8 cellular contexts compared by ENCODE assay signal in the genomic region with DNA sequence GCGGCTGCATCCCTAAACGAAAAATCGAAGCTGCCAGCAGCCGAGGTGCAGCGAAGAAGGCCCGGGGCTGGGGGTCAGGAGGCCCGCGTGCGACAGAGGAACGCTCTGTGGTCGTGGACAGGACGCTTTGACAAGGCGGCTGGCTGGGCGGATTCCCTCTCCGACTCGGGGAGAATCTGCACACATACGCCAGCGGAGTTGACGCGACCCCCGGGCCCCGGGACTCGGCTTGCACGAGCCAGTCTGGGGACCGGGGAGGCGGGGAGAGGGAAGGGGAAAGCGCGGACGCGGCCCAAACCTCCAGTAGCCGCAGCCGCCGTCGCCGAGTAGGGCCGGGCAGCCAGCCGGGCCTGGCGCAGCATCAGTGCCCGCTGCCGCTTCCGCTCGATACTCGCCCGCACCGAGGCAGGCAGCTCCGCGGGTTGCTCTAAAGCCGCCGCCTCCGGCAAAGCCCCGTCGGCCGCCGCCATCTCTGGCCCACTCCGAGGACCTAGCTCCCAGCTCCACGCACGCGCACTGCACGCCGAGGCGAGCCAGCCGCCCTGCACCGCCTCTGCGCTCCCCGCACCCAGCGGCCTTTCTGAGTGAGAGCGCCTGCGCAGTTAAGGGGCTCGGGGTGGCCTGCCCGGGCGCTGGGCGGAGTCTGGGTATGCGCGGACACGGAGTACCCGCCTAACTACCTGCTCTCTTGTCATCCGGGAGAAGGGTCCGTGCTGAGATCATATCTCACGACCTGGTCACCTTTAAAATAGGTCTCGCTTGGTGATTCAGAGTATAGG. TPM values are rescaled to one million over a fixed set of nuclear protein-coding genes. Genes with fewer than 3 reads are reported as not detected.
DNase-seq lines count a peak whose midpoint lies in the region; ATAC-seq and TF ChIP-seq lines count a peak whose summit lies in the region.

TSS of gene XPA (minus strand) at position 518 of the 779 bp plus-strand sequence. CDS start at position 470, 48 bp downstream.

- peak; percentile 92 to 93 for ATAC-seq in naive thymus-derived CD8-positive, alpha-beta T cell
- ATAC-seq in stimulated activated naive B cell treated with anti-CD40 and anti-IgM and Interleukin-4, amounts not matched to agents 10 μg/mL and 1 μg/mL and 100 μg/mL, for 72 hours (replicated peaks) = peak; percentile 95

- H3K9me2 ChIP-seq in GM23248 (ENCODE audit: insufficient read depth) = no peaks in the 10 kb centered on the region

- H3K36me3 Mint-ChIP-seq in naive thymus-derived CD8-positive, alpha-beta T cell = peaks cover 0 to 22% (median 0%) of the 10 kb centered on the region in 3 donors
- peaks cover 4 to 13% of the 10 kb centered on the region in 2 donors for H3K36me3 Mint-ChIP-seq in stimulated activated naive B cell treated with anti-CD40 and anti-IgM and Interleukin-4, amounts not matched to agents 10 μg/mL and 1 μg/mL and 100 μg/mL, for 72 hours

- peak within 1 kb of the TSS; percentile 94 for H3K4me2 ChIP-seq in GM23248 (ENCODE audit: unreplicated experiment)
- H3K4me2 ChIP-seq in fibroblast of lung (ENCODE audit: extremely low read depth, insufficient read depth, low read length) = peak within 1 kb of the TSS; percentile 89

- H3K36me3 ChIP-seq in GM23248 (ENCODE audit: low read depth) = peaks cover 3% of the 10 kb centered on the region; the same call in 1 of the 2 replicates
- no peaks in the 10 kb centered on the region for H3K36me3 ChIP-seq in fibroblast of lung (ENCODE audit: control insufficient read depth, insufficient read depth, low read length)

- H3K79me2 ChIP-seq in GM23248 (ENCODE audit: insufficient read depth) = peaks cover 40% of the 10 kb centered on the region
- H3K79me2 ChIP-seq in fibroblast of lung (ENCODE audit: control insufficient read depth, insufficient read depth, low read length) = peaks cover 25% of the 10 kb centered on the region

- peak within 1 kb of the TSS; percentile 57 for H3K27ac ChIP-seq in GM23248
- H3K27ac ChIP-seq in fibroblast of lung (ENCODE audit: insufficient read depth, low read length) = peak within 1 kb of the TSS; percentile 81

- H3K27me3 Mint-ChIP-seq in naive thymus-derived CD8-positive, alpha-beta T cell = peaks cover 0 to 13% (median 3%) of the 10 kb centered on the region in 5 donors
- H3K27me3 Mint-ChIP-seq in stimulated activated naive B cell treated with anti-CD40 and anti-IgM and Interleukin-4, amounts not matched to agents 10 μg/mL and 1 μg/mL and 100 μg/mL, for 72 hours = peaks cover 10 to 11% of the 10 kb centered on the region in 2 donors

- in situ Hi-C loops in GM23248 (cut with MboI) = no loop called here

- H3K9me3 Mint-ChIP-seq in naive thymus-derived CD8-positive, alpha-beta T cell = no peaks in the 10 kb centered on the region
- H3K9me3 Mint-ChIP-seq in stimulated activated naive B cell treated with anti-CD40 and anti-IgM and Interleukin-4, amounts not matched to agents 10 μg/mL and 1 μg/mL and 100 μg/mL, for 72 hours = no peaks in the 10 kb centered on the region

- H3K9me3 ChIP-seq in GM23248 (ENCODE audit: low read depth) (no peaks in the 10 kb centered on the region), fibroblast of lung (ENCODE audit: control insufficient read depth, insufficient read depth, low read depth, low read length) (no peaks in the 10 kb centered on the region)

- POLR2A ChIA-PET in naive thymus-derived CD8-positive, alpha-beta T cell (lab: Charles Lee) = interaction anchor here (0.5 to 3.6 kb wide), 16 partner anchors 9 to 559 kb away, joined by 3 to 32 read pairs (median 4); partner anchors contain the start of genes NCBP1, TBC1D2, TRMO and TSTD2

- H4K20me1 ChIP-seq in GM23248 (ENCODE audit: insufficient read depth) (no peaks in the 10 kb centered on the region), fibroblast of lung (ENCODE audit: control insufficient read depth, extremely low read depth, insufficient read depth, low read length) (no peaks in the 10 kb centered on the region)

- peak within 1 kb of the TSS; percentile 89 to 95 (median 92) for H3K4me3 Mint-ChIP-seq in naive thymus-derived CD8-positive, alpha-beta T cell
- H3K4me3 Mint-ChIP-seq in stimulated activated naive B cell treated with anti-CD40 and anti-IgM and Interleukin-4, amounts not matched to agents 10 μg/mL and 1 μg/mL and 100 μg/mL, for 72 hours = peak within 1 kb of the TSS; percentile 91 to 95

- 2 to 3% methylated on average over 56 to 75 of the region's 80 CpGs for WGBS in GM23248 (ENCODE audit: low coverage in 1 of 2, low lambda C conversion rate in 2 of 2, missing lambda C conversion rate in 2 of 2), 2 experiments

- no peaks in the 10 kb centered on the region; the same call in 1 of the 2 replicates for H3F3A ChIP-seq in GM23248 (ENCODE audit: insufficient read depth)

- peak within 1 kb of the TSS; percentile 83 for H3K9ac ChIP-seq in GM23248
- peak within 1 kb of the TSS; percentile 92 for H3K9ac ChIP-seq in fibroblast of lung (ENCODE audit: insufficient read depth, low read length)

- peak within 1 kb of the TSS; percentile 89 for H3K4me3 ChIP-seq in GM23248
- peak within 1 kb of the TSS; percentile 82 to 91 (median 86) for H3K4me3 ChIP-seq in fibroblast of lung (replicated peaks in 1 of 4; ENCODE audit: control extremely low read depth in 1 of 4, insufficient read depth in 1 of 4, low read depth in 3 of 4, low read length in 4 of 4)

- TF ChIP-seq CTCF in fibroblast of lung (conservative IDR thresholded peaks at IDR 0.05 in 1 of 2, IDR thresholded peaks at IDR 0.05 in 1 of 2; ENCODE audit: low read depth in 1 of 2, low read length in 2 of 2) = no peak

- H3K27ac Mint-ChIP-seq in naive thymus-derived CD8-positive, alpha-beta T cell = peak within 1 kb of the TSS; percentile 90 to 98 (median 95)
- peak within 1 kb of the TSS; percentile 95 for H3K27ac Mint-ChIP-seq in stimulated activated naive B cell treated with anti-CD40 and anti-IgM and Interleukin-4, amounts not matched to agents 10 μg/mL and 1 μg/mL and 100 μg/mL, for 72 hours

- DNase-seq in Daoy (ENCODE audit: low read depth) = peak; percentile 100
- peak; percentile 98 for DNase-seq in GM23248
- peak; percentile 85 to 93 for DNase-seq in Kasumi-1 (lab: John Stamatoyannopoulos, UW)
- peak; percentile 97 for DNase-seq in RKO (ENCODE audit: low spot score)
- peak; percentile 93 to 96 for DNase-seq in activated T-helper 1 cell treated with anti-CD3 and anti-CD28 coated beads, Interleukin-2, amount 50 U/mL, for 16 hours (ENCODE audit: low read depth in 1 of 2, low spot score in 1 of 2)
- peak; percentile 85 to 92 for DNase-seq in fibroblast of lung (ENCODE audit: low read depth in 2 of 2)
- DNase-seq in naive thymus-derived CD8-positive, alpha-beta T cell = peak; percentile 94 to 98 (median 96)
- peak; percentile 97 for DNase-seq in stimulated activated naive B cell treated with anti-CD40 and anti-IgM and Interleukin-4, amounts not matched to agents 10 μg/mL and 1 μg/mL and 100 μg/mL, for 72 hours

- peaks cover 33 to 65% (median 58%) of the 10 kb centered on the region in 4 donors for H3K4me1 Mint-ChIP-seq in naive thymus-derived CD8-positive, alpha-beta T cell
- peaks cover 33 to 54% of the 10 kb centered on the region in 2 donors for H3K4me1 Mint-ChIP-seq in stimulated activated naive B cell treated with anti-CD40 and anti-IgM and Interleukin-4, amounts not matched to agents 10 μg/mL and 1 μg/mL and 100 μg/mL, for 72 hours

- H3K4me1 ChIP-seq in GM23248 (ENCODE audit: insufficient read depth) = peaks cover 21% of the 10 kb centered on the region
- no peaks in the 10 kb centered on the region for H3K4me1 ChIP-seq in fibroblast of lung (ENCODE audit: control insufficient read depth, extremely low read depth, insufficient read depth, low read length)

- H3K27me3 ChIP-seq in GM23248 (replicated peaks; ENCODE audit: insufficient read depth) (no peaks in the 10 kb centered on the region), fibroblast of lung (ENCODE audit: control insufficient read depth, insufficient read depth, low read length) (peaks cover 2% of the 10 kb centered on the region)

- H2AFZ ChIP-seq in GM23248 (peak within 1 kb of the TSS; percentile 91), fibroblast of lung (ENCODE audit: low read length) (peak within 1 kb of the TSS; percentile 91)

RNA-seq across cellular contexts. Expression of gene XPA, which starts in this region (rescaled TPM):
- total RNA-seq in Daoy (2014; rRNA removed; shearing (Covaris generic)) = 13.2 and 15.0 TPM in 2 replicates
- 1.4 and 8.0 TPM in 2 replicates for total RNA-seq in GM23248 (2014; rRNA removed; shearing (Covaris generic))
- polyA plus RNA-seq in GM23248 (2016; fragmentation: Nextera tagmentation; extraction: Ambion mirVana) (14.3 and 17.4 TPM in 2 replicates), fibroblast of lung (4.2 and 6.1 TPM in 2 replicates)
- total RNA-seq in fibroblast of lung = 6.4 and 9.7 TPM in 2 replicates
- 10.4 and 14.5 TPM in 2 replicates for polyA plus RNA-seq in fibroblast of lung (2012)
- not detected in 2 replicates for polyA minus RNA-seq in fibroblast of lung (ENCODE audit: low replicate concordance)
- 10 to 100 TPM; 22.2 to 25.9 TPM for total RNA-seq in naive thymus-derived CD8-positive, alpha-beta T cell
- 10 to 100 TPM; 34.8 to 39.2 (median 35.1) TPM for polyA plus RNA-seq in naive thymus-derived CD8-positive, alpha-beta T cell

Comparison
In these comparisons a context has a peak if more than half of its experiments do, and no peak if none do; other contexts are left out.
1. Peak in every context shown above with its lines: DNase-seq, ATAC-seq, H3K4me3 ChIP-seq and H3K27ac ChIP-seq.